ENCODE assay signal across 21 cellular contexts in genomic region chr20:50682065-50682464, GRCh38.
"Had no signal": no experiment of that assay in that cellular context is flagged by ENCODE, and none has a peak within 500 bp of the region (broad histone marks: within the 10 kb centered on the region; RNA-seq: fewer than 3 reads in every experiment).

No MANE protein-coding gene starts in this region.

- H3K9ac ChIP-seq: KMS-11 had no signal

- DNase-seq: IMR-90, Kasumi-1, MM.1S, NCI-H1092 treated with DMSO at 0.1 percent for 48 hours, NCI-H1436, NCI-H187, NCI-H2029, NCI-H2081 treated with DMSO at 0.1 percent for 48 hours, NCI-H2171, NCI-H226, NCI-H446, NCI-H510A, NCI-H69, NCI-H774, Peyer's patch, SHP77 treated with DMSO at 0.1 percent for 48 hours, SJCRH30, SW 1271 had no signal

- H3K27ac ChIP-seq: HL-60, KMS-11, SJCRH30 had no signal

- H3K4me3 ChIP-seq: Peyer's patch, SJCRH30 had no signal

- ATAC-seq: Right ventricle myocardium inferior had no signal

- H3K4me2 ChIP-seq: KMS-11 had no signal

- H3K27me3 ChIP-seq: Peyer's patch, SJCRH30 had no signal

- H3K9me3 ChIP-seq: Peyer's patch, SJCRH30 had no signal

- H3K36me3 ChIP-seq: Peyer's patch, SJCRH30 had no signal
